ENCODE assay signal across 2 cellular contexts in the genomic region with DNA sequence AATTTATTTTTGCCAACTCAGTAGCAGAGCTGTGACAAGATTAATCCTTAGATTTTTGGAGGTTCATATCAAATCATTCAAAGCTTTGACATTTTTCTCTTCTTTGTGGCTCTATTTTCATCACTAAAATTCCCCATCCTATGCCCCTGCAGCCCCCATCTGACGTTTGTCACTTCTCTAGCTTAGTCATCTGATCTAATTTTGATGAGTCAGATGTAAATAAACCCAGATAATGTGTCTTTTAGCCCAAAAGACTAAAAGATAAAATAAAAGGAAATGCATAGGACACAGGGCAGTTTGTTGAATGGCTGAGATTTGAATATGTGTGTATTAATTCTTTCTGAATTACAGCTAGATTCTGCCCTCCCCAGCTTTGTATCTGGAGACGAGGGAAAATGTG.
TF ChIP-seq lines count a peak whose summit lies in the region.

No MANE protein-coding gene starts in this region.

TF ChIP-seq in SK-N-SH, 30 proteins besides CTCF, POLR2A, EP300 and RAD21 (continued from another document):
- no peak for TF ChIP-seq USF2 (IDR thresholded peaks at IDR 0.05; ENCODE audit: borderline replicate concordance, low read depth, low read length)
- no peak for TF ChIP-seq FOSL2 (IDR thresholded peaks at IDR 0.05; ENCODE audit: borderline replicate concordance, low read depth)
- TF ChIP-seq SIN3A (IDR thresholded peaks at IDR 0.05; ENCODE audit: borderline replicate concordance, low read depth, low read length) = no peak

TF ChIP-seq in SK-N-SH treated with all-trans-retinoic acid at 6 μM for 48 hours, 23 proteins besides CTCF, POLR2A, EP300 and RAD21 (continued from another document):
- TF ChIP-seq CSRNP3 (CRISPR knock-in tag; IDR thresholded peaks at IDR 0.05) (no peak), ARNTL (CRISPR knock-in tag; IDR thresholded peaks at IDR 0.05; ENCODE audit: borderline replicate concordance, low read depth) (no peak), GLIS3 (CRISPR knock-in tag; IDR thresholded peaks at IDR 0.05) (no peak), RARB (CRISPR knock-in tag; IDR thresholded peaks at IDR 0.05) (no peak), PPARA (CRISPR knock-in tag; IDR thresholded peaks at IDR 0.05; ENCODE audit: borderline replicate concordance) (no peak), CSDC2 (CRISPR knock-in tag; IDR thresholded peaks at IDR 0.05) (no peak), SNAI2 (CRISPR knock-in tag; IDR thresholded peaks at IDR 0.05) (no peak), ZNF565 (CRISPR knock-in tag; conservative IDR thresholded peaks at IDR 0.05; ENCODE audit: low read depth) (no peak), TCF4 (CRISPR knock-in tag; IDR thresholded peaks at IDR 0.05; ENCODE audit: borderline replicate concordance) (no peak), ISL1 (CRISPR knock-in tag; IDR thresholded peaks at IDR 0.05) (no peak)
- TF ChIP-seq, protein P1, sequence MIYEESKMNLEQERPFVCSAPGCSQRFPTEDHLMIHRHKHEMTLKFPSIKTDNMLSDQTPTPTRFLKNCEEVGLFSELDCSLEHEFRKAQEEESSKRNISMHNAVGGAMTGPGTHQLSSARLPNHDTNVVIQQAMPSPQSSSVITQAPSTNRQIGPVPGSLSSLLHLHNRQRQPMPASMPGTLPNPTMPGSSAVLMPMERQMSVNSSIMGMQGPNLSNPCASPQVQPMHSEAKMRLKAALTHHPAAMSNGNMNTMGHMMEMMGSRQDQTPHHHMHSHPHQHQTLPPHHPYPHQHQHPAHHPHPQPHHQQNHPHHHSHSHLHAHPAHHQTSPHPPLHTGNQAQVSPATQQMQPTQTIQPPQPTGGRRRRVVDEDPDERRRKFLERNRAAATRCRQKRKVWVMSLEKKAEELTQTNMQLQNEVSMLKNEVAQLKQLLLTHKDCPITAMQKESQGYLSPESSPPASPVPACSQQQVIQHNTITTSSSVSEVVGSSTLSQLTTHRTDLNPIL (CRISPR knock-in tag; IDR thresholded peaks at IDR 0.05; ENCODE audit: low read depth) = no peak
